ENCODE assay signal across 16 cellular contexts in genomic region chr1:115084902-115085505, GRCh38. TPM values are rescaled to one million over a fixed set of nuclear protein-coding genes. Genes with fewer than 3 reads are reported as not detected.
DNase-seq lines count a peak whose midpoint lies in the region; ATAC-seq, FAIRE-seq and TF ChIP-seq lines count a peak whose summit lies in the region.
"Had no signal": no experiment of that assay in that cellular context is flagged by ENCODE, and none has a peak within 500 bp of the region (broad histone marks: within the 10 kb centered on the region; RNA-seq: fewer than 3 reads in every experiment).

No MANE protein-coding gene starts in this region.

- H3K4me3 ChIP-seq in CD8-positive, alpha-beta memory T cell (ENCODE audit: low read length): no peak overlapping the region
- no peak overlapping the region for H3K4me3 ChIP-seq in prostate gland
- H3K4me3 ChIP-seq in foreskin fibroblast (ENCODE audit: low read depth in 1 of 2, low read length in 2 of 2): no peak overlapping the region
- H3K4me3 ChIP-seq in Peyer's patch: peak overlapping the region in 1 of 4 donors; percentile 0

- CTCF ChIA-PET in CD8-positive, alpha-beta memory T cell (lab: Charles Lee): interaction anchor here (0.8 to 1.9 kb wide), 3 partner anchors 27 to 33 kb away, joined by 3 to 6 read pairs (median 3); no protein-coding TSS in a partner anchor

- intact Hi-C loops in prostate gland (cut with DNase I): no loop called here

- POLR2A ChIA-PET in CD8-positive, alpha-beta memory T cell (lab: Charles Lee): no interaction called here

- no peaks in the 10 kb centered on the region for H3K9me3 ChIP-seq in CD8-positive, alpha-beta memory T cell (ENCODE audit: low read length)
- H3K9me3 ChIP-seq in prostate gland: no peaks in the 10 kb centered on the region
- no peaks in the 10 kb centered on the region for H3K9me3 ChIP-seq in Peyer's patch

- TF ChIP-seq POLR2A in prostate gland (IDR thresholded peaks at IDR 0.05): no peak
- no peak for TF ChIP-seq POLR2A in Peyer's patch (IDR thresholded peaks at IDR 0.05)

- H3K4me1 ChIP-seq in CD8-positive, alpha-beta memory T cell (ENCODE audit: insufficient read depth, low read length): peaks cover 25% of the 10 kb centered on the region
- H3K4me1 ChIP-seq in prostate gland (replicated peaks): no peaks in the 10 kb centered on the region
- peaks cover 0 to 12% (median 2%) of the 10 kb centered on the region in 4 donors for H3K4me1 ChIP-seq in Peyer's patch

- H3K4me1 Mint-ChIP-seq in CD8-positive, alpha-beta memory T cell: peaks cover 33 to 48% (median 43%) of the 10 kb centered on the region in 3 donors
- H3K4me1 Mint-ChIP-seq in central memory CD8-positive, alpha-beta T cell: peaks cover 30% of the 10 kb centered on the region

- H3K36me3 ChIP-seq in CD8-positive, alpha-beta memory T cell (ENCODE audit: insufficient read depth, low read length): no peaks in the 10 kb centered on the region
- H3K36me3 ChIP-seq in prostate gland (no peaks in the 10 kb centered on the region), Peyer's patch (no peaks in the 10 kb centered on the region)

- peak overlapping the region in 5 of 7 donors; percentile 20 to 68 (median 29) for H3K4me3 Mint-ChIP-seq in CD8-positive, alpha-beta memory T cell
- peak overlapping the region; percentile 12 for H3K4me3 Mint-ChIP-seq in central memory CD8-positive, alpha-beta T cell
- H3K4me3 Mint-ChIP-seq: activated naive CD8-positive, alpha-beta T cell had no signal

- no peaks in the 10 kb centered on the region for H3K27me3 Mint-ChIP-seq in CD8-positive, alpha-beta memory T cell
- no peaks in the 10 kb centered on the region for H3K27me3 Mint-ChIP-seq in central memory CD8-positive, alpha-beta T cell
- H3K27me3 Mint-ChIP-seq: activated naive CD8-positive, alpha-beta T cell had no signal

- ATAC-seq in central memory CD8-positive, alpha-beta T cell (replicated peaks; ENCODE audit: extremely low read depth, poor library complexity, severe bottlenecking): no peak

- H3K27me3 ChIP-seq in CD8-positive, alpha-beta memory T cell (ENCODE audit: insufficient read depth, low read length, poor library complexity, severe bottlenecking): no peaks in the 10 kb centered on the region
- H3K27me3 ChIP-seq in prostate gland (replicated peaks; ENCODE audit: insufficient read depth): no peaks in the 10 kb centered on the region
- no peaks in the 10 kb centered on the region for H3K27me3 ChIP-seq in Peyer's patch

- H3K9me3 Mint-ChIP-seq in CD8-positive, alpha-beta memory T cell: no peaks in the 10 kb centered on the region
- H3K9me3 Mint-ChIP-seq in central memory CD8-positive, alpha-beta T cell: no peaks in the 10 kb centered on the region

- no peak for TF ChIP-seq CTCF in prostate gland (IDR thresholded peaks at IDR 0.05)
- no peak for TF ChIP-seq CTCF in foreskin fibroblast (IDR thresholded peaks at IDR 0.05; ENCODE audit: low read depth, low read length)
- no peak for TF ChIP-seq CTCF in Peyer's patch (IDR thresholded peaks at IDR 0.05)

- peaks cover 0 to 3% (median 2%) of the 10 kb centered on the region in 3 donors for H3K36me3 Mint-ChIP-seq in CD8-positive, alpha-beta memory T cell
- peaks cover 6% of the 10 kb centered on the region for H3K36me3 Mint-ChIP-seq in central memory CD8-positive, alpha-beta T cell (ENCODE audit: insufficient read depth)
- H3K36me3 Mint-ChIP-seq: activated naive CD8-positive, alpha-beta T cell had no signal

- peak overlapping the region in 7 of 8 donors; percentile 40 to 82 (median 73) for H3K27ac Mint-ChIP-seq in CD8-positive, alpha-beta memory T cell
- peak overlapping the region; percentile 54 for H3K27ac Mint-ChIP-seq in central memory CD8-positive, alpha-beta T cell (ENCODE audit: low read depth)
- H3K27ac Mint-ChIP-seq: activated naive CD8-positive, alpha-beta T cell had no signal

- peak; percentile 90 for FAIRE-seq in islet of Langerhans (lab: Jason Lieb, UNC)
- FAIRE-seq: GM12892 had no signal

- WGBS in prostate gland: 10% methylated on average over 9 of the region's 9 CpGs

- DNase-seq in CD8-positive, alpha-beta memory T cell: no peak
- no peak for DNase-seq in central memory CD8-positive, alpha-beta T cell (ENCODE audit: low spot score in 2 of 2)
- DNase-seq in prostate gland (ENCODE audit: low spot score) (peak; percentile 57), foreskin fibroblast (no peak), NCI-H446 (lab: John Stamatoyannopoulos, UW) (no peak), Peyer's patch (no peak)
- DNase-seq in effector CD8-positive, alpha-beta T cell (lab: John Stamatoyannopoulos, UW): no peak
- DNase-seq: activated CD8-positive, alpha-beta memory T cell treated with anti-CD3 and anti-CD28 coated beads for 24 hours; DMS79 treated with DMSO at 0.1 percent for 48 hours; stimulated activated CD4-positive, alpha-beta T cell treated with anti-CD3 and anti-CD28 coated beads, Interleukin-12 subunit alpha, Interleukin-12 subunit beta, amount 100 ng/mL, for 4 hours had no signal

- peak overlapping the region; percentile 8 for H3K27ac ChIP-seq in CD8-positive, alpha-beta memory T cell (ENCODE audit: low read depth, low read length)
- peak overlapping the region; percentile 48 to 71 for H3K27ac ChIP-seq in prostate gland
- peak overlapping the region in 2 of 4 donors; percentile 8 to 59 for H3K27ac ChIP-seq in Peyer's patch

RNA-seq across cellular contexts. Expression of gene TSPAN2, which starts 4.3 kb away (rescaled TPM):
- total RNA-seq in CD8-positive, alpha-beta memory T cell: 1 to 10 TPM; 1.3 to 2.0 TPM
- polyA plus RNA-seq in CD8-positive, alpha-beta memory T cell: 7.1 TPM
- total RNA-seq in prostate gland (10 to 100 TPM in 1 of 2 donors, 1 to 10 TPM in 1; 6.9 to 11.3 TPM), Peyer's patch (1 to 10 TPM; 1.8 to 3.3 (median 2.6) TPM)

RNA-seq across cellular contexts. Expression of gene TSHB, which starts 55.4 kb away (rescaled TPM):
- total RNA-seq in CD8-positive, alpha-beta memory T cell: not detected
- polyA plus RNA-seq in CD8-positive, alpha-beta memory T cell: not detected
- total RNA-seq in prostate gland (not detected), Peyer's patch (not detected)
- total RNA-seq: H4, NCI-H460 had no signal
- polyA plus RNA-seq: neural cell had no signal
